Comparison of ENCODE assay signal across 29 cellular contexts in genomic region chr3:146967786-146968185, GRCh38.
DNase-seq lines count a peak whose midpoint lies in the region; ATAC-seq, FAIRE-seq and TF ChIP-seq lines count a peak whose summit lies in the region.
"Had no signal": no experiment of that assay in that cellular context is flagged by ENCODE, and none has a peak within 500 bp of the region (broad histone marks: within the 10 kb centered on the region; RNA-seq: fewer than 3 reads in every experiment).

No MANE protein-coding gene starts in this region.

- no peak overlapping the region for H3K4ac ChIP-seq in neuronal stem cell (ENCODE audit: low read length)

- BruUV-seq in endothelial cell of umbilical vein (replicated peaks; lab: Mats Ljungman, UMichigan) = no TSS peak

- H3K27me3 ChIP-seq in GM23338 (ENCODE audit: insufficient read depth) (no peaks in the 10 kb centered on the region), SJCRH30 (no peaks in the 10 kb centered on the region), endothelial cell of umbilical vein (ENCODE audit: control insufficient read depth in 2 of 2, insufficient read depth in 2 of 2, low read length in 2 of 2) (no peaks in the 10 kb centered on the region), neuronal stem cell (ENCODE audit: control insufficient read depth in 3 of 3, insufficient read depth in 3 of 3, low read depth in 1 of 3, low read length in 3 of 3) (no peaks in the 10 kb centered on the region)
- H3K27me3 ChIP-seq in CD8-positive, alpha-beta T cell (ENCODE audit: insufficient read depth, low read length) = no peaks in the 10 kb centered on the region
- H3K27me3 ChIP-seq: cardiac muscle cell, foreskin keratinocyte, pancreas had no signal

- no peak overlapping the region for H3K14ac ChIP-seq in neuronal stem cell (ENCODE audit: low read length)

- no peak for TF ChIP-seq POLR2A in endothelial cell of umbilical vein (IDR thresholded peaks at IDR 0.05; ENCODE audit: low read depth, low read length)

- H3K18ac ChIP-seq in neuronal stem cell (ENCODE audit: low read length) = no peak overlapping the region

- H3K36me3 Mint-ChIP-seq in GM23338 (ENCODE audit: low read depth) = no peaks in the 10 kb centered on the region
- H3K36me3 Mint-ChIP-seq in CD8-positive, alpha-beta T cell = no peaks in the 10 kb centered on the region
- H3K36me3 Mint-ChIP-seq: CD14-positive monocyte; naive thymus-derived CD8-positive, alpha-beta T cell had no signal

- H3K4me3 ChIP-seq in GM23338 (no peak overlapping the region), SJCRH30 (no peak overlapping the region), endothelial cell of umbilical vein (replicated peaks in 1 of 3; ENCODE audit: insufficient read depth in 1 of 3, low read depth in 1 of 3, low read length in 3 of 3) (no peak overlapping the region), neuronal stem cell (ENCODE audit: low read length in 2 of 2) (no peak overlapping the region)
- H3K4me3 ChIP-seq in CD8-positive, alpha-beta T cell (ENCODE audit: low read depth, low read length) = no peak overlapping the region
- H3K4me3 ChIP-seq: cardiac muscle cell, HAP-1, pancreas, thoracic aorta had no signal

- H2AFZ ChIP-seq in GM23338 (peak overlapping the region; percentile 39; the same call in 1 of the 2 replicates), endothelial cell of umbilical vein (ENCODE audit: low read depth, low read length) (no peak overlapping the region), neuronal stem cell (ENCODE audit: low read length) (peak overlapping the region; percentile 54)

- H2BK15ac ChIP-seq in neuronal stem cell (ENCODE audit: low read length) = no peak overlapping the region

- H3K36me3 ChIP-seq in GM23338 (ENCODE audit: insufficient read depth) = no peaks in the 10 kb centered on the region
- no peaks in the 10 kb centered on the region for H3K36me3 ChIP-seq in SJCRH30
- H3K36me3 ChIP-seq in endothelial cell of umbilical vein (ENCODE audit: control insufficient read depth in 2 of 2, extremely low read depth in 1 of 2, insufficient read depth in 2 of 2, low read length in 2 of 2) = no peaks in the 10 kb centered on the region
- no peaks in the 10 kb centered on the region for H3K36me3 ChIP-seq in neuronal stem cell (replicated peaks in 1 of 2; ENCODE audit: control insufficient read depth in 2 of 2, insufficient read depth in 2 of 2, low read length in 2 of 2)
- H3K36me3 ChIP-seq in CD8-positive, alpha-beta T cell (ENCODE audit: insufficient read depth, low read length) = no peaks in the 10 kb centered on the region
- H3K36me3 ChIP-seq: cardiac muscle cell, HAP-1, pancreas, thoracic aorta had no signal

- peaks cover 16% of the 10 kb centered on the region; the same call in 2 of the 3 replicates for H3K4me1 Mint-ChIP-seq in GM23338
- H3K4me1 Mint-ChIP-seq in CD8-positive, alpha-beta T cell (ENCODE audit: low read depth) = no peaks in the 10 kb centered on the region
- H3K4me1 Mint-ChIP-seq: CD14-positive monocyte; naive thymus-derived CD8-positive, alpha-beta T cell had no signal

- DNase-seq in GM23338 (ENCODE audit: low spot score) = no peak
- DNase-seq in SJCRH30 = no peak
- DNase-seq in endothelial cell of umbilical vein (ENCODE audit: low read depth, low spot score) = no peak
- DNase-seq in neuronal stem cell (ENCODE audit: low spot score) = no peak
- DNase-seq in superior temporal gyrus (ENCODE audit: extremely low spot score) = no peak
- no peak for DNase-seq in activated naive CD4-positive, alpha-beta T cell treated with Interleukin-2 at 50 U/mL for 16 hours
- no peak for DNase-seq in CD8-positive, alpha-beta T cell
- DNase-seq in AG08395 (ENCODE audit: low spot score) = no peak
- DNase-seq: activated CD4-positive, alpha-beta T cell treated with anti-CD3 and anti-CD28 coated beads for 48 hours; activated naive CD4-positive, alpha-beta T cell; activated T-cell treated with anti-CD3 and anti-CD28 coated beads, Interleukin-2, amount 50 U/mL, for 48 hours; dermis blood vessel endothelial cell; KBM-7; naive thymus-derived CD8-positive, alpha-beta T cell; NCI-H1417 treated with DMSO at 0.1 percent for 48 hours; NCI-H2107; NK-92 treated with Interleukin-12 subunit alpha and Interleukin-12 subunit beta, amount 100 ng/mL, for 24 hours; pancreas; stimulated activated CD4-positive, alpha-beta T cell treated with anti-CD3 and anti-CD28 coated beads, Interleukin-4, amount 100 ng/mL, for 4 hours; stimulated activated naive CD4-positive, alpha-beta T cell; T-helper 2 cell had no signal

- H2AK5ac ChIP-seq in neuronal stem cell (ENCODE audit: low read depth, low read length) = no peak overlapping the region

- ATAC-seq in GM23338 = no peak
- ATAC-seq in CD8-positive, alpha-beta T cell = no peak
- ATAC-seq: naive thymus-derived CD8-positive, alpha-beta T cell; Panc1; pancreas had no signal

- no peak for FAIRE-seq in endothelial cell of umbilical vein (lab: Jason Lieb, UNC)
- FAIRE-seq: D721Med, GM12892, pancreas had no signal

- POLR2A ChIA-PET in endothelial cell of umbilical vein (lab: Charles Lee) = no interaction called here
- POLR2A ChIA-PET in CD8-positive, alpha-beta T cell (lab: Charles Lee) = no interaction called here

- H3K4me2 ChIP-seq in GM23338 (no peak overlapping the region), endothelial cell of umbilical vein (ENCODE audit: insufficient read depth, low read length) (peak overlapping the region; percentile 8), neuronal stem cell (ENCODE audit: insufficient read depth, low read length, poor library complexity, severe bottlenecking) (no peak overlapping the region)

- peak overlapping the region; percentile 63 for H3K27ac Mint-ChIP-seq in GM23338
- H3K27ac Mint-ChIP-seq in CD8-positive, alpha-beta T cell = no peak overlapping the region
- H3K27ac Mint-ChIP-seq: CD14-positive monocyte; naive thymus-derived CD8-positive, alpha-beta T cell had no signal

- H3K9me3 ChIP-seq in SJCRH30 (replicated peaks) (no peaks in the 10 kb centered on the region), endothelial cell of umbilical vein (replicated peaks; ENCODE audit: control insufficient read depth, insufficient read depth, low read length) (no peaks in the 10 kb centered on the region), neuronal stem cell (replicated peaks in 1 of 2; ENCODE audit: control insufficient read depth in 2 of 2, insufficient read depth in 1 of 2, low read depth in 1 of 2, low read length in 2 of 2) (no peaks in the 10 kb centered on the region)
- no peaks in the 10 kb centered on the region for H3K9me3 ChIP-seq in CD8-positive, alpha-beta T cell (ENCODE audit: low read length)
- H3K9me3 ChIP-seq: HAP-1, pancreas, thoracic aorta had no signal

- intact Hi-C loops in endothelial cell of umbilical vein (cut with micrococcal nuclease) = loop anchor here (5.0 kb wide), 1 partner anchor 220 kb away; no protein-coding TSS in a partner anchor
- intact Hi-C loops in CD8-positive, alpha-beta T cell (cut with DNase I, micrococcal nuclease) = no loop called here

- CTCF ChIA-PET in endothelial cell of umbilical vein (lab: Charles Lee) = interaction anchor here (1.0 kb wide), 1 partner anchor 9 kb away, joined by 3 read pairs; no protein-coding TSS in a partner anchor
- CTCF ChIA-PET in CD8-positive, alpha-beta T cell (lab: Charles Lee) = no interaction called here

- no peaks in the 10 kb centered on the region for H3F3A ChIP-seq in GM23338 (replicated peaks; ENCODE audit: low read depth)

- H3K9me1 ChIP-seq in endothelial cell of umbilical vein (replicated peaks; ENCODE audit: control insufficient read depth, extremely low read depth, insufficient read depth, low read length) = no peaks in the 10 kb centered on the region

- H2BK12ac ChIP-seq in neuronal stem cell (ENCODE audit: low read length) = no peak overlapping the region

- no peak overlapping the region for H3K4me3 Mint-ChIP-seq in GM23338
- no peak overlapping the region for H3K4me3 Mint-ChIP-seq in CD8-positive, alpha-beta T cell
- H3K4me3 Mint-ChIP-seq: CD14-positive monocyte; naive thymus-derived CD8-positive, alpha-beta T cell had no signal

- H3K27ac ChIP-seq in GM23338 (ENCODE audit: low read depth) (no peak overlapping the region), SJCRH30 (peak overlapping the region; percentile 69), endothelial cell of umbilical vein (ENCODE audit: insufficient read depth, low read depth, low read length) (no peak overlapping the region), neuronal stem cell (replicated peaks; ENCODE audit: low read length) (no peak overlapping the region)
- H3K27ac ChIP-seq in CD8-positive, alpha-beta T cell (ENCODE audit: low read depth, low read length) = no peak overlapping the region
- H3K27ac ChIP-seq: cardiac muscle cell, foreskin keratinocyte, pancreas, thoracic aorta had no signal

- TF ChIP-seq CTCF in GM23338 (conservative IDR thresholded peaks at IDR 0.05; ENCODE audit: low read depth in 2 of 2) (no peak), endothelial cell of umbilical vein (IDR thresholded peaks at IDR 0.05; ENCODE audit: extremely low read depth in 1 of 2, insufficient read depth in 1 of 2, low read depth in 1 of 2, low read length in 2 of 2) (no peak)
- no peak for TF ChIP-seq CTCF in CD8-positive, alpha-beta T cell (IDR thresholded peaks at IDR 0.05)

- H2BK120ac ChIP-seq in neuronal stem cell (ENCODE audit: low read depth, low read length) = no peak overlapping the region

- no peak overlapping the region for H4K91ac ChIP-seq in neuronal stem cell (ENCODE audit: low read depth, low read length, poor library complexity)

- H3K9ac ChIP-seq in endothelial cell of umbilical vein (replicated peaks; ENCODE audit: extremely low read depth, insufficient read depth, low read length) = no peak overlapping the region
- H3K9ac ChIP-seq in neuronal stem cell (ENCODE audit: low read depth, low read length, poor library complexity) = no peak overlapping the region

- H3K4me1 ChIP-seq in GM23338 (ENCODE audit: insufficient read depth) (0 out of 2 replicates have a peak, but pooled peaks cover 5% of the 10 kb centered on the region), SJCRH30 (peaks cover 26% of the 10 kb centered on the region), endothelial cell of umbilical vein (ENCODE audit: control insufficient read depth, extremely low read depth, insufficient read depth, low read length) (peaks cover 12% of the 10 kb centered on the region), neuronal stem cell (ENCODE audit: control insufficient read depth in 2 of 2, insufficient read depth in 1 of 2, low read depth in 1 of 2, low read length in 2 of 2) (peaks cover 0 to 4% of the 10 kb centered on the region in 2 donors)
- H3K4me1 ChIP-seq in CD8-positive, alpha-beta T cell (ENCODE audit: insufficient read depth, low read length) = no peaks in the 10 kb centered on the region
- H3K4me1 ChIP-seq: foreskin keratinocyte, pancreas had no signal

- dilution Hi-C loops in endothelial cell of umbilical vein (cut with MboI; ENCODE audit: extremely low pct_ligation_motif_present, low sequenced_read_pairs) = no loop called here

- H3K79me2 ChIP-seq in GM23338 (replicated peaks; ENCODE audit: insufficient read depth) (no peaks in the 10 kb centered on the region), endothelial cell of umbilical vein (ENCODE audit: control insufficient read depth, insufficient read depth, low read length) (no peaks in the 10 kb centered on the region)

- no peaks in the 10 kb centered on the region for H3K9me2 ChIP-seq in GM23338 (ENCODE audit: insufficient read depth)

- H4K20me1 ChIP-seq in GM23338 (replicated peaks; ENCODE audit: insufficient read depth) (no peaks in the 10 kb centered on the region), endothelial cell of umbilical vein (replicated peaks; ENCODE audit: control insufficient read depth, extremely low read depth, insufficient read depth, low read length) (no peaks in the 10 kb centered on the region)

- H3K27me3 Mint-ChIP-seq in GM23338 (ENCODE audit: insufficient read depth, low read depth, poor library complexity) = no peaks in the 10 kb centered on the region
- H3K27me3 Mint-ChIP-seq in CD8-positive, alpha-beta T cell (ENCODE audit: low read depth) = no peaks in the 10 kb centered on the region
- H3K27me3 Mint-ChIP-seq: naive thymus-derived CD8-positive, alpha-beta T cell had no signal

- no peaks in the 10 kb centered on the region for H3K79me1 ChIP-seq in neuronal stem cell (ENCODE audit: low read depth, low read length)

- H2BK5ac ChIP-seq in neuronal stem cell (ENCODE audit: low read length) = no peak overlapping the region

- no peaks in the 10 kb centered on the region; the same call in 1 of the 3 replicates for H3K9me3 Mint-ChIP-seq in GM23338
- peaks cover 11% of the 10 kb centered on the region for H3K9me3 Mint-ChIP-seq in CD8-positive, alpha-beta T cell

- no peak overlapping the region for H4K8ac ChIP-seq in neuronal stem cell (ENCODE audit: low read depth, low read length)

- no peak overlapping the region for H3K23ac ChIP-seq in neuronal stem cell (ENCODE audit: low read depth, low read length, poor library complexity)
